ENCODE assay signal across 28 cellular contexts in genomic region chr4:119715490-119716445, GRCh38.
DNase-seq lines count a peak whose midpoint lies in the region; FAIRE-seq and TF ChIP-seq lines count a peak whose summit lies in the region.
"Had no signal": no experiment of that assay in that cellular context is flagged by ENCODE, and none has a peak within 500 bp of the region (broad histone marks: within the 10 kb centered on the region; RNA-seq: fewer than 3 reads in every experiment).

No MANE protein-coding gene starts in this region.

- H3K27me3 ChIP-seq in H1 (replicated peaks in 1 of 4; ENCODE audit: control insufficient read depth in 3 of 4, extremely low read depth in 1 of 4, insufficient read depth in 3 of 4, low read length in 3 of 4), result no peaks in the 10 kb centered on the region
- no peaks in the 10 kb centered on the region for H3K27me3 ChIP-seq in transverse colon
- H3K27me3 ChIP-seq in right atrium auricular region, result no peaks in the 10 kb centered on the region
- H3K27me3 ChIP-seq: BLaER1 treated with 17β-estradiol and CSF1 and Interleukin-3, amounts not matched to agents 10 nM and 100 nM had no signal

- intact Hi-C loops in transverse colon (cut with DNase I; ENCODE audit: low total_unique reads), result no loop called here

- no peak overlapping the region for H2AK5ac ChIP-seq in H1 (ENCODE audit: low read depth, low read length)

- no peak overlapping the region for H2BK12ac ChIP-seq in H1 (ENCODE audit: low read depth, low read length)

- H3K36me3 ChIP-seq in H1 (ENCODE audit: control insufficient read depth in 2 of 4, insufficient read depth in 4 of 4, low read length in 3 of 4), result no peaks in the 10 kb centered on the region
- H3K36me3 ChIP-seq in transverse colon, result no peaks in the 10 kb centered on the region
- H3K36me3 ChIP-seq in right atrium auricular region, result no peaks in the 10 kb centered on the region
- H3K36me3 ChIP-seq: BLaER1 treated with 17β-estradiol and CSF1 and Interleukin-3, amounts not matched to agents 10 nM and 100 nM; HAP-1 had no signal

- H3K9ac ChIP-seq in H1 (replicated peaks in 1 of 4; ENCODE audit: extremely low read depth in 1 of 4, low read depth in 3 of 4, low read length in 3 of 4), result no peak overlapping the region
- H3K9ac ChIP-seq: BLaER1 treated with 17β-estradiol and CSF1 and Interleukin-3, amounts not matched to agents 10 nM and 100 nM; GM23248 had no signal

- H3K79me2 ChIP-seq in H1 (ENCODE audit: control insufficient read depth in 1 of 2, insufficient read depth in 2 of 2, low read length in 2 of 2), result no peaks in the 10 kb centered on the region

- CTCF ChIA-PET in H1 (lab: Charles Lee; ENCODE audit: partially characterized antibody), result interaction anchor here (0.7 kb wide), 1 partner anchor 135 kb away, joined by 3 read pairs; no protein-coding TSS in a partner anchor

- no peak overlapping the region for H2BK120ac ChIP-seq in H1 (replicated peaks; ENCODE audit: low read depth, low read length)

- no peak for TF ChIP-seq EP300 in H1 (IDR thresholded peaks at IDR 0.05; ENCODE audit: borderline replicate concordance in 1 of 2, low read depth in 2 of 2, low read length in 2 of 2)
- TF ChIP-seq EP300 in transverse colon (IDR thresholded peaks at IDR 0.05; ENCODE audit: low read depth), result no peak

- H4K5ac ChIP-seq in H1 (ENCODE audit: insufficient read length, low read depth, low read length), result no peak overlapping the region

- H2BK15ac ChIP-seq in H1 (ENCODE audit: low read length), result no peak overlapping the region

- H3K4me3 ChIP-seq in H1 (ENCODE audit: extremely low read depth in 1 of 4, insufficient read depth in 2 of 4, low read depth in 3 of 4, low read length in 4 of 4) (no peak overlapping the region), transverse colon (no peak overlapping the region), right atrium auricular region (no peak overlapping the region)
- H3K4me3 ChIP-seq: BLaER1 treated with 17β-estradiol and CSF1 and Interleukin-3, amounts not matched to agents 10 nM and 100 nM; GM23248; HAP-1 had no signal

- H3K4ac ChIP-seq in H1 (replicated peaks; ENCODE audit: insufficient read length, low read depth, low read length), result no peak overlapping the region

- TF ChIP-seq RAD21 in H1 (IDR thresholded peaks at IDR 0.05 in 1 of 2, conservative IDR thresholded peaks at IDR 0.05 in 1 of 2; ENCODE audit: low read depth in 2 of 2, low read length in 2 of 2), result no peak

- H3K14ac ChIP-seq in H1 (ENCODE audit: insufficient read length), result no peak overlapping the region

- POLR2A ChIA-PET in H1 (lab: Charles Lee; ENCODE audit: partially characterized antibody), result no interaction called here

- H3K9me3 ChIP-seq in H1 (ENCODE audit: insufficient read depth in 2 of 2, low read depth in 1 of 2, low read length in 1 of 2) (peaks cover 9 to 12% of the 10 kb centered on the region in 2 experiments; a peak in 2 of 4 replicates), transverse colon (peaks cover 0 to 5% of the 10 kb centered on the region in 2 donors), right atrium auricular region (peaks cover 0 to 30% of the 10 kb centered on the region in 2 donors)

- H3K27ac ChIP-seq in H1 (ENCODE audit: low read depth, low read length) (no peak overlapping the region), transverse colon (peak overlapping the region; percentile 26 to 80 (median 74)), right atrium auricular region (no peak overlapping the region)
- H3K27ac ChIP-seq: BLaER1 treated with 17β-estradiol and CSF1 and Interleukin-3, amounts not matched to agents 10 nM and 100 nM; GM23248; HL-60; RWPE1 had no signal

- no peak overlapping the region for H2BK5ac ChIP-seq in H1 (ENCODE audit: low read depth, low read length)

- peak overlapping the region; percentile 30; the same call in 1 of the 2 replicates for H2AFZ ChIP-seq in H1 (ENCODE audit: low read length)
- H2AFZ ChIP-seq: GM23248 had no signal

- no peak overlapping the region for H4K8ac ChIP-seq in H1 (ENCODE audit: extremely low read depth, insufficient read depth, low read length)

- H3K23me2 ChIP-seq in H1 (ENCODE audit: low read depth, low read length), result no peaks in the 10 kb centered on the region

- H4K20me1 ChIP-seq in H1 (replicated peaks in 1 of 2; ENCODE audit: control insufficient read depth in 1 of 2, insufficient read depth in 2 of 2, low read length in 2 of 2), result no peaks in the 10 kb centered on the region
- H4K20me1 ChIP-seq: BLaER1 treated with 17β-estradiol and CSF1 and Interleukin-3, amounts not matched to agents 10 nM and 100 nM had no signal

- H3K56ac ChIP-seq in H1 (replicated peaks; ENCODE audit: insufficient read length, low read depth, low read length), result no peak overlapping the region

- no peak overlapping the region for H3K4me2 ChIP-seq in H1 (ENCODE audit: insufficient read depth in 1 of 2, low read depth in 2 of 2, low read length in 2 of 2)
- H3K4me2 ChIP-seq: BLaER1 treated with 17β-estradiol and CSF1 and Interleukin-3, amounts not matched to agents 10 nM and 100 nM had no signal

- no peak for TF ChIP-seq POLR2A in H1 (IDR thresholded peaks at IDR 0.05; ENCODE audit: control extremely low read depth in 1 of 2, low read depth in 2 of 2, low read length in 2 of 2)
- no peak for TF ChIP-seq POLR2A in transverse colon (IDR thresholded peaks at IDR 0.05)

- FAIRE-seq in H1 (lab: Jason Lieb, UNC), result no peak
- FAIRE-seq: A204.1, D721Med had no signal

- in situ Hi-C loops in transverse colon (cut with MboI; ENCODE audit: low pct_ligation_motif_present in 1 of 4, low pct_unique_long_range_greater_than_20kb in 1 of 4, low sequenced_read_pairs in 3 of 4), result no loop called here

- no peaks in the 10 kb centered on the region for H3K4me1 ChIP-seq in H1 (replicated peaks in 1 of 4; ENCODE audit: control insufficient read depth in 3 of 4, insufficient read depth in 4 of 4, low read length in 3 of 4)
- peaks cover 0 to 24% (median 9%) of the 10 kb centered on the region in 4 donors for H3K4me1 ChIP-seq in transverse colon
- no peaks in the 10 kb centered on the region for H3K4me1 ChIP-seq in right atrium auricular region
- H3K4me1 ChIP-seq: BLaER1 treated with 17β-estradiol and CSF1 and Interleukin-3, amounts not matched to agents 10 nM and 100 nM; HAP-1 had no signal

- no peaks in the 10 kb centered on the region for H3K79me1 ChIP-seq in H1 (ENCODE audit: low read depth, low read length)

- H4K91ac ChIP-seq in H1 (replicated peaks; ENCODE audit: insufficient read length, low read length), result no peak overlapping the region

- TF ChIP-seq CTCF in H1 (IDR thresholded peaks at IDR 0.05; ENCODE audit: control extremely low read depth in 1 of 3, insufficient read depth in 1 of 3, low read depth in 1 of 3, low read length in 3 of 3) (no peak), transverse colon (IDR thresholded peaks at IDR 0.05) (no peak), right atrium auricular region (IDR thresholded peaks at IDR 0.05) (no peak)

- no peak overlapping the region for H3K23ac ChIP-seq in H1 (ENCODE audit: insufficient read length)

- DNase-seq in NCI-H345 (lab: John Stamatoyannopoulos, UW), result peak; percentile 2
- DNase-seq in NCI-H345 treated with DMSO at 0.1 percent for 48 hours (lab: John Stamatoyannopoulos, UW; ENCODE audit: unreplicated experiment), result no peak
- peak; percentile 85 for DNase-seq in NCI-H69 (lab: John Stamatoyannopoulos, UW)
- no peak for DNase-seq in H1 (ENCODE audit: low read depth in 1 of 2, low spot score in 2 of 2)
- DNase-seq in transverse colon, result peak; percentile 60
- no peak for DNase-seq in NOMO-1 treated with DMSO at 0.1 percent for 48 hours (lab: John Stamatoyannopoulos, UW; ENCODE audit: unreplicated experiment)
- DNase-seq in NCI-H226, result no peak
- no peak for DNase-seq in right atrium auricular region (ENCODE audit: low spot score)
- DNase-seq: AML-193; CD4-positive, alpha-beta T cell; DND-41; GM23248; NCI-H1092; NCI-H1436; NCI-H187; NCI-H2081 treated with DMSO at 0.1 percent for 48 hours; NCI-H2227 treated with DMSO at 0.1 percent for 48 hours; NCI-H524; NCI-H774; PC-3; SHP77; T-cell had no signal

- H3K18ac ChIP-seq in H1 (ENCODE audit: extremely low read depth, low read length), result no peak overlapping the region

- 86% methylated on average over 4 of the region's 4 CpGs; no CpG with 5 or more reads in 1 of the 2 experiments for WGBS in H1 (ENCODE audit: extremely low coverage in 1 of 2, insufficient coverage in 1 of 2, insufficient read length in 1 of 2, insufficient replicate concordance in 2 of 2, low coverage in 1 of 2, low lambda C conversion rate in 2 of 2, missing lambda C conversion rate in 1 of 2), 2 experiments
- WGBS in transverse colon (ENCODE audit: low coverage in 1 of 2), 2 donors, result 67% methylated on average over 4 of the region's 4 CpGs; no CpG with 5 or more reads in 1 of the 2 donors

- H2BK20ac ChIP-seq in H1 (ENCODE audit: low read length), result no peak overlapping the region

TF ChIP-seq in H1, 55 proteins besides CTCF, POLR2A, EP300 and RAD21 (continues in another document):
- no peak for TF ChIP-seq EGR1 (IDR thresholded peaks at IDR 0.05; ENCODE audit: borderline replicate concordance, low read depth, low read length)
- no peak for TF ChIP-seq KDM4A (IDR thresholded peaks at IDR 0.05; ENCODE audit: low read depth, low read length, severe bottlenecking)
- no peak for TF ChIP-seq MAFK (IDR thresholded peaks at IDR 0.05; ENCODE audit: low read depth, low read length)
- TF ChIP-seq, protein P1, sequence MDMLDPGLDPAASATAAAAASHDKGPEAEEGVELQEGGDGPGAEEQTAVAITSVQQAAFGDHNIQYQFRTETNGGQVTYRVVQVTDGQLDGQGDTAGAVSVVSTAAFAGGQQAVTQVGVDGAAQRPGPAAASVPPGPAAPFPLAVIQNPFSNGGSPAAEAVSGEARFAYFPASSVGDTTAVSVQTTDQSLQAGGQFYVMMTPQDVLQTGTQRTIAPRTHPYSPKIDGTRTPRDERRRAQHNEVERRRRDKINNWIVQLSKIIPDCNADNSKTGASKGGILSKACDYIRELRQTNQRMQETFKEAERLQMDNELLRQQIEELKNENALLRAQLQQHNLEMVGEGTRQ (IDR thresholded peaks at IDR 0.05; ENCODE audit: low read length), result no peak
- no peak for TF ChIP-seq KDM5A (IDR thresholded peaks at IDR 0.05; ENCODE audit: low read length)
- no peak for TF ChIP-seq GTF2F1 (IDR thresholded peaks at IDR 0.05; ENCODE audit: borderline replicate concordance, low read depth, low read length)
- no peak for TF ChIP-seq RBBP5 (IDR thresholded peaks at IDR 0.05; ENCODE audit: borderline replicate concordance, low read depth, low read length)
- TF ChIP-seq ASH2L (IDR thresholded peaks at IDR 0.05; ENCODE audit: low read length), result no peak
- TF ChIP-seq, protein P2, sequence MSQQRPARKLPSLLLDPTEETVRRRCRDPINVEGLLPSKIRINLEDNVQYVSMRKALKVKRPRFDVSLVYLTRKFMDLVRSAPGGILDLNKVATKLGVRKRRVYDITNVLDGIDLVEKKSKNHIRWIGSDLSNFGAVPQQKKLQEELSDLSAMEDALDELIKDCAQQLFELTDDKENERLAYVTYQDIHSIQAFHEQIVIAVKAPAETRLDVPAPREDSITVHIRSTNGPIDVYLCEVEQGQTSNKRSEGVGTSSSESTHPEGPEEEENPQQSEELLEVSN (IDR thresholded peaks at IDR 0.05), result no peak
- no peak for TF ChIP-seq BACH1 (IDR thresholded peaks at IDR 0.05; ENCODE audit: low read length)
- no peak for TF ChIP-seq ZNF274 (IDR thresholded peaks at IDR 0.05; ENCODE audit: borderline replicate concordance, extremely low read depth, low read length)

Comparison
In these comparisons a context has a peak if more than half of its experiments do, and no peak if none do; other contexts are left out.
1. DNase-seq: peak in NCI-H345 (single experiment), NCI-H69 (single experiment) and transverse colon (single experiment); none in NCI-H345 treated with DMSO at 0.1 percent for 48 hours (single experiment), H1 (0 of 2), NOMO-1 treated with DMSO at 0.1 percent for 48 hours (single experiment), NCI-H226 (single experiment) and right atrium auricular region (single experiment).
2. H3K27ac ChIP-seq: peak in transverse colon (4 of 4); none in H1 (single experiment) and right atrium auricular region (0 of 2).